Comparison of ENCODE assay signal across 17 cellular contexts in genomic region chr1:20102875-20103274, GRCh38. TPM values are rescaled to one million over a fixed set of nuclear protein-coding genes. Genes with fewer than 3 reads are reported as not detected.
DNase-seq lines count a peak whose midpoint lies in the region; ATAC-seq and TF ChIP-seq lines count a peak whose summit lies in the region.
"Had no signal": no experiment of that assay in that cellular context is flagged by ENCODE, and none has a peak within 500 bp of the region (broad histone marks: within the 10 kb centered on the region; RNA-seq: fewer than 3 reads in every experiment).

No MANE protein-coding gene starts in this region.

- intact Hi-C loops in activated CD4-positive, alpha-beta T cell treated with anti-CD3 and anti-CD28 coated beads for 36 hours (cut with DNase I, micrococcal nuclease) = no loop called here
- intact Hi-C loops in left lung (cut with DNase I) = no loop called here

- peak; percentile 81 for ATAC-seq in activated CD4-positive, alpha-beta T cell treated with anti-CD3 and anti-CD28 coated beads for 36 hours
- ATAC-seq in GM21717 (IDR thresholded peaks at IDR 0.05; ENCODE audit: unreplicated experiment) (no peak), left lung (no peak)
- ATAC-seq in activated CD8-positive, alpha-beta memory T cell treated with anti-CD3 and anti-CD28 coated beads, Interleukin-2, amount 10 ng/mL, durations not matched to agents 7 days and 5 days = no peak
- ATAC-seq: upper lobe of right lung, WTC11 had no signal

- no peaks in the 10 kb centered on the region for H3K9me3 ChIP-seq in left lung
- H3K9me3 ChIP-seq: upper lobe of right lung had no signal

- no peak for DNase-seq in activated CD4-positive, alpha-beta T cell treated with anti-CD3 and anti-CD28 coated beads for 36 hours
- no peak for DNase-seq in activated CD4-positive, alpha-beta T cell treated with anti-CD3 and anti-CD28 coated beads for 1 hour
- peak; percentile 88 for DNase-seq in M059J (ENCODE audit: low read depth)
- peak; percentile 61 for DNase-seq in choroid plexus epithelial cell (ENCODE audit: low read depth)
- DNase-seq in non-pigmented ciliary epithelial cell (ENCODE audit: low read depth) = peak; percentile 42
- DNase-seq in activated CD8-positive, alpha-beta memory T cell treated with anti-CD3 and anti-CD28 coated beads, Interleukin-2, amount 10 ng/mL, durations not matched to agents 7 days and 5 days = no peak
- no peak for DNase-seq in left lung
- DNase-seq: dorsolateral prefrontal cortex, kidney, naive B cell, NCI-H1694, NCI-H774, upper lobe of right lung had no signal

- TF ChIP-seq CTCF in choroid plexus epithelial cell (conservative IDR thresholded peaks at IDR 0.05; ENCODE audit: low read depth, low read length) (no peak), left lung (IDR thresholded peaks at IDR 0.05) (no peak)

- H3K4me3 Mint-ChIP-seq in activated CD4-positive, alpha-beta T cell treated with anti-CD3 and anti-CD28 coated beads for 36 hours = no peak overlapping the region
- H3K4me3 Mint-ChIP-seq in activated CD8-positive, alpha-beta memory T cell treated with anti-CD3 and anti-CD28 coated beads, Interleukin-2, amount 10 ng/mL, durations not matched to agents 7 days and 5 days = no peak overlapping the region
- H3K4me3 Mint-ChIP-seq: naive B cell, WTC11 had no signal

- peaks cover 2% of the 10 kb centered on the region for H3K27me3 Mint-ChIP-seq in activated CD4-positive, alpha-beta T cell treated with anti-CD3 and anti-CD28 coated beads for 36 hours
- H3K27me3 Mint-ChIP-seq in activated CD8-positive, alpha-beta memory T cell treated with anti-CD3 and anti-CD28 coated beads, Interleukin-2, amount 10 ng/mL, durations not matched to agents 7 days and 5 days = peaks cover 17% of the 10 kb centered on the region

- H3K4me1 ChIP-seq in left lung = no peaks in the 10 kb centered on the region

- POLR2A ChIA-PET in activated CD4-positive, alpha-beta T cell treated with anti-CD3 and anti-CD28 coated beads for 36 hours (lab: Charles Lee) = interaction anchor here (0.6 kb wide), 1 partner anchor 504 kb away, joined by 3 read pairs; no protein-coding TSS in a partner anchor

- CTCF ChIA-PET in activated CD4-positive, alpha-beta T cell treated with anti-CD3 and anti-CD28 coated beads for 36 hours (lab: Charles Lee) = interaction anchor here (1.5 kb wide), 1 partner anchor 49 kb away, joined by 5 read pairs; no protein-coding TSS in a partner anchor
- CTCF ChIA-PET in activated CD8-positive, alpha-beta memory T cell treated with anti-CD3 and anti-CD28 coated beads, Interleukin-2, amount 10 ng/mL, durations not matched to agents 7 days and 5 days (lab: Charles Lee) = no interaction called here

- no peaks in the 10 kb centered on the region for H3K36me3 ChIP-seq in left lung
- H3K36me3 ChIP-seq: upper lobe of right lung had no signal

- no peaks in the 10 kb centered on the region for H3K9me3 Mint-ChIP-seq in activated CD4-positive, alpha-beta T cell treated with anti-CD3 and anti-CD28 coated beads for 36 hours (ENCODE audit: low read depth)
- H3K9me3 Mint-ChIP-seq in activated CD8-positive, alpha-beta memory T cell treated with anti-CD3 and anti-CD28 coated beads, Interleukin-2, amount 10 ng/mL, durations not matched to agents 7 days and 5 days (ENCODE audit: low read depth) = no peaks in the 10 kb centered on the region
- H3K9me3 Mint-ChIP-seq: naive B cell had no signal

- no peak overlapping the region for H3K27ac ChIP-seq in left lung
- H3K27ac ChIP-seq: dorsolateral prefrontal cortex, upper lobe of right lung had no signal

- peaks cover 5% of the 10 kb centered on the region for H3K4me1 Mint-ChIP-seq in activated CD4-positive, alpha-beta T cell treated with anti-CD3 and anti-CD28 coated beads for 36 hours
- peaks cover 3% of the 10 kb centered on the region for H3K4me1 Mint-ChIP-seq in activated CD8-positive, alpha-beta memory T cell treated with anti-CD3 and anti-CD28 coated beads, Interleukin-2, amount 10 ng/mL, durations not matched to agents 7 days and 5 days

- H3K4me3 ChIP-seq in choroid plexus epithelial cell (ENCODE audit: low read depth, low read length) (no peak overlapping the region), left lung (no peak overlapping the region)
- H3K4me3 ChIP-seq: dorsolateral prefrontal cortex, upper lobe of right lung had no signal

- no peak overlapping the region for H3K27ac Mint-ChIP-seq in activated CD4-positive, alpha-beta T cell treated with anti-CD3 and anti-CD28 coated beads for 36 hours
- H3K27ac Mint-ChIP-seq in activated CD8-positive, alpha-beta memory T cell treated with anti-CD3 and anti-CD28 coated beads, Interleukin-2, amount 10 ng/mL, durations not matched to agents 7 days and 5 days = no peak overlapping the region
- H3K27ac Mint-ChIP-seq: WTC11 had no signal

- no peaks in the 10 kb centered on the region for H3K36me3 Mint-ChIP-seq in activated CD4-positive, alpha-beta T cell treated with anti-CD3 and anti-CD28 coated beads for 36 hours (ENCODE audit: low read depth)
- H3K36me3 Mint-ChIP-seq in activated CD8-positive, alpha-beta memory T cell treated with anti-CD3 and anti-CD28 coated beads, Interleukin-2, amount 10 ng/mL, durations not matched to agents 7 days and 5 days = no peaks in the 10 kb centered on the region
- H3K36me3 Mint-ChIP-seq: naive B cell had no signal

- peaks cover 0 to 3% of the 10 kb centered on the region in 2 donors for H3K27me3 ChIP-seq in left lung
- H3K27me3 ChIP-seq: dorsolateral prefrontal cortex, upper lobe of right lung had no signal

RNA-seq across cellular contexts. Expression of gene PLA2G2D, which starts 16.5 kb away (rescaled TPM):
- total RNA-seq in activated CD4-positive, alpha-beta T cell treated with anti-CD3 and anti-CD28 coated beads for 36 hours = not detected
- total RNA-seq in M059J (2014; rRNA removed; shearing (Covaris generic)) = not detected in 2 replicates
- total RNA-seq in activated CD8-positive, alpha-beta memory T cell treated with anti-CD3 and anti-CD28 coated beads, Interleukin-2, amount 10 ng/mL, durations not matched to agents 7 days and 5 days = not detected
- not detected for total RNA-seq in left lung
- total RNA-seq: A673, glomerular endothelial cell, upper lobe of right lung, WTC11 had no signal

RNA-seq across cellular contexts. Expression of gene PLA2G5, which starts 32.9 kb away (rescaled TPM):
- total RNA-seq in activated CD4-positive, alpha-beta T cell treated with anti-CD3 and anti-CD28 coated beads for 36 hours = not detected
- total RNA-seq in M059J (2014; rRNA removed; shearing (Covaris generic)) = 0.84 and 2.1 TPM in 2 replicates
- total RNA-seq in activated CD8-positive, alpha-beta memory T cell treated with anti-CD3 and anti-CD28 coated beads, Interleukin-2, amount 10 ng/mL, durations not matched to agents 7 days and 5 days = not detected
- total RNA-seq in left lung = 1 to 10 TPM; 4.9 to 5.5 TPM
- total RNA-seq: A673, WTC11 had no signal

RNA-seq across cellular contexts. Expression of gene PLA2G2F, which starts 36.2 kb away (rescaled TPM):
- not detected for total RNA-seq in activated CD4-positive, alpha-beta T cell treated with anti-CD3 and anti-CD28 coated beads for 36 hours
- total RNA-seq in M059J (2014; rRNA removed; shearing (Covaris generic)) = not detected in 2 replicates
- total RNA-seq in activated CD8-positive, alpha-beta memory T cell treated with anti-CD3 and anti-CD28 coated beads, Interleukin-2, amount 10 ng/mL, durations not matched to agents 7 days and 5 days = not detected
- not detected for total RNA-seq in left lung
- total RNA-seq: A673, glomerular endothelial cell, kidney, upper lobe of right lung, WTC11 had no signal

Comparison
In these comparisons a context has a peak if more than half of its experiments do, and no peak if none do; other contexts are left out.
1. DNase-seq: peak in M059J (single experiment), choroid plexus epithelial cell (single experiment) and non-pigmented ciliary epithelial cell (single experiment); none in activated CD4-positive, alpha-beta T cell treated with anti-CD3 and anti-CD28 coated beads for 36 hours (single experiment), activated CD4-positive, alpha-beta T cell treated with anti-CD3 and anti-CD28 coated beads for 1 hour (single experiment), activated CD8-positive, alpha-beta memory T cell treated with anti-CD3 and anti-CD28 coated beads, Interleukin-2, amount 10 ng/mL, durations not matched to agents 7 days and 5 days (single experiment) and left lung (0 of 2).